ENCODE assay signal across 8 cellular contexts in genomic region chr6:41442800-41443501, GRCh38.
A peak's percentile ranks its signal among the peaks of the same experiment; 100 is the strongest.
DNase-seq lines count a peak whose midpoint lies in the region; ATAC-seq, FAIRE-seq and TF ChIP-seq lines count a peak whose summit lies in the region.

No MANE protein-coding gene starts in this region.

- no peaks in the 10 kb centered on the region for H3K27me3 ChIP-seq in DND-41 (ENCODE audit: insufficient read depth, low read length, poor library complexity)
- H3K27me3 ChIP-seq in ovary = no peaks in the 10 kb centered on the region
- H3K27me3 ChIP-seq in small intestine (ENCODE audit: control insufficient read depth in 2 of 2, insufficient read depth in 2 of 2, low read length in 2 of 2) = no peaks in the 10 kb centered on the region

- TF ChIP-seq EP300 in ovary (IDR thresholded peaks at IDR 0.05) = no peak

- no peak for DNase-seq in DND-41
- DNase-seq in NCI-H510A (lab: John Stamatoyannopoulos, UW) = peak; percentile 70
- DNase-seq in epithelial cell of esophagus (ENCODE audit: low read depth) = no peak
- peak; percentile 82 to 87 (median 83) for DNase-seq in ovary
- no peak for DNase-seq in globus pallidus (ENCODE audit: low spot score)
- DNase-seq in small intestine = no peak
- DNase-seq in putamen (ENCODE audit: low spot score) = no peak
- DNase-seq in SHP77 (lab: John Stamatoyannopoulos, UW) = no peak

- no peak for ATAC-seq in DND-41 (ENCODE audit: insufficient read depth, low read depth)

- H3K9me3 ChIP-seq in DND-41 (ENCODE audit: insufficient read depth, low read length, severe bottlenecking) (no peaks in the 10 kb centered on the region), ovary (no peaks in the 10 kb centered on the region), small intestine (ENCODE audit: control insufficient read depth, low read depth) (no peaks in the 10 kb centered on the region)

- intact Hi-C loops in ovary (cut with DNase I) = no loop called here

- no peak for TF ChIP-seq POLR2A in ovary (IDR thresholded peaks at IDR 0.05)

- no peak overlapping the region for H2AFZ ChIP-seq in DND-41 (ENCODE audit: low read depth, low read length)

- H3K4me1 ChIP-seq in DND-41 (ENCODE audit: insufficient read depth, low read length) (peaks cover 40% of the 10 kb centered on the region), ovary (ENCODE audit: insufficient read depth) (peaks cover 8% of the 10 kb centered on the region), small intestine (ENCODE audit: control insufficient read depth in 2 of 2, insufficient read depth in 1 of 2, low read depth in 1 of 2, low read length in 1 of 2) (peaks cover 0 to 4% of the 10 kb centered on the region in 2 donors)

- 2 to 5% (median 4%) methylated on average over 32 to 42 of the region's 42 CpGs for WGBS in ovary, 3 donors
- WGBS in small intestine, 3 donors = 15 to 34% (median 28%) methylated on average over 40 to 42 of the region's 42 CpGs

- H3K36me3 ChIP-seq in DND-41 (ENCODE audit: insufficient read depth, low read length) (no peaks in the 10 kb centered on the region), ovary (no peaks in the 10 kb centered on the region), small intestine (ENCODE audit: control insufficient read depth in 2 of 2, insufficient read depth in 2 of 2, low read length in 2 of 2) (no peaks in the 10 kb centered on the region)

- no peak for TF ChIP-seq CTCF in DND-41 (IDR thresholded peaks at IDR 0.05; ENCODE audit: borderline replicate concordance, extremely low read depth, low read length, poor library complexity, severe bottlenecking)
- TF ChIP-seq CTCF in epithelial cell of esophagus (IDR thresholded peaks at IDR 0.05; ENCODE audit: insufficient read depth, low read depth, low read length, missing control alignments) = peak; percentile 29
- no peak for TF ChIP-seq CTCF in ovary (IDR thresholded peaks at IDR 0.05)

- no peaks in the 10 kb centered on the region for H4K20me1 ChIP-seq in DND-41 (ENCODE audit: insufficient read depth, low read length)

- no peak overlapping the region for H3K4me3 ChIP-seq in DND-41 (ENCODE audit: low read depth in 1 of 2, low read length in 2 of 2)
- H3K4me3 ChIP-seq in epithelial cell of esophagus (ENCODE audit: low read length) = no peak overlapping the region
- H3K4me3 ChIP-seq in ovary = peak overlapping the region; percentile 15
- H3K4me3 ChIP-seq in small intestine (ENCODE audit: low read depth in 1 of 2, low read length in 2 of 2) = no peak overlapping the region

- FAIRE-seq in small intestine (lab: Jason Lieb, UNC) = no peak

- H3K27ac ChIP-seq in DND-41 (ENCODE audit: low read length) (peak overlapping the region; percentile 67; the same call in 1 of the 2 replicates), ovary (peak overlapping the region; percentile 60 to 78), small intestine (ENCODE audit: low read depth in 1 of 2, low read length in 1 of 2) (no peak overlapping the region)

- no peak overlapping the region for H3K9ac ChIP-seq in DND-41 (ENCODE audit: low read depth, low read length)

- H3K79me2 ChIP-seq in DND-41 (ENCODE audit: insufficient read depth, low read length) = no peaks in the 10 kb centered on the region

- no peak overlapping the region for H3K4me2 ChIP-seq in DND-41 (ENCODE audit: insufficient read depth, low read length)

Comparison
In these comparisons a context has a peak if more than half of its experiments do, and no peak if none do; other contexts are left out.
1. DNase-seq: peak in NCI-H510A (single experiment) and ovary (5 of 5); none in DND-41 (single experiment), epithelial cell of esophagus (single experiment), globus pallidus (single experiment), small intestine (single experiment), putamen (single experiment) and SHP77 (0 of 2).
2. H3K27ac ChIP-seq: peak in DND-41 (single experiment) and ovary (2 of 2); none in small intestine (0 of 2).